1 cellular context compared by ENCODE assay signal in the genomic region with DNA sequence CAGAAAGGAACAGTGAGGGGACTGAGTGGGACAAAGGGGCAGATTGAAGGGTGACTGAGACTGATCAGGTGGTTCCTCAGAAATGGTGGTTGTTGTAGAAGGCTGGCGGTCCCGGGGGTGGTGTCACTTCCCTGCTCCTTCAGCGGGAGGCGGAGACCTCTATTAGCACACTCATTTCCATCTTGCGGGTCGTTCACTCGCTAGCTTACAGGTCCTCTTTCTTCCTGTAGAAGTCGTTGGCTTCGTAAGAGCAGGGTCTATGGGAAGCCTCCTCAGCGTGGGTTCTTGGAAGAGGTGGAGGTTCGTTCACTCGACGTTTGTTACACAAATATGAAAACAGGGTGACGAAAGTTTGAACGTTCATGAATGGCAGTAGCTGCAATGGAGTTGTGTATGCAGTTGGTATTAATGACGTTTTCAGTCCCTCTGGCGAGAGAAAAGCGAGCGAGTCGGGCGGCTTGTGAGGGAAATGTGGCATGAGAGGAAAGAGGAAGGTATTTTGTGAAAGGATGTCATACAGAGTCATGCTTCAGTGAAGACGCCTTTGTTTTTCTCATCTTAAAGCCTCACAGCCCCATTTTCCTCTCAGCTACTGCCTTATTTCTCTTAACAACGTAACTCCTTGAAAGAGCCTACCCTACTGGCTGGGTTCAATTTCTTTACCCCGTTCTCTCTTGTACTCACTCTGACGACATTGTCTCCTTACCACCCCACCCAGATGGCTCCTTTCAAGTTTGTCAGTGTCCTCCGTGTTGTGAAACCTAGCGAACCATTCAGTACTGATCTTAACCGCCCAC.
TF ChIP-seq lines count a peak whose summit lies in the region.

No MANE protein-coding gene starts in this region.

TF ChIP-seq in H1, 55 proteins besides CTCF, POLR2A, EP300 and RAD21:
- no peak for TF ChIP-seq BCL11A (IDR thresholded peaks at IDR 0.05; ENCODE audit: low read depth in 2 of 2, low read length in 2 of 2)
- no peak for TF ChIP-seq CTBP2 (IDR thresholded peaks at IDR 0.05; ENCODE audit: borderline replicate concordance, insufficient read depth, insufficient read length, low read length)
- peak; percentile 23 for TF ChIP-seq KDM4A (IDR thresholded peaks at IDR 0.05; ENCODE audit: low read depth, low read length, severe bottlenecking)
- TF ChIP-seq CEBPB (IDR thresholded peaks at IDR 0.05; ENCODE audit: low read depth, low read length), result no peak
